In the genomic region with DNA sequence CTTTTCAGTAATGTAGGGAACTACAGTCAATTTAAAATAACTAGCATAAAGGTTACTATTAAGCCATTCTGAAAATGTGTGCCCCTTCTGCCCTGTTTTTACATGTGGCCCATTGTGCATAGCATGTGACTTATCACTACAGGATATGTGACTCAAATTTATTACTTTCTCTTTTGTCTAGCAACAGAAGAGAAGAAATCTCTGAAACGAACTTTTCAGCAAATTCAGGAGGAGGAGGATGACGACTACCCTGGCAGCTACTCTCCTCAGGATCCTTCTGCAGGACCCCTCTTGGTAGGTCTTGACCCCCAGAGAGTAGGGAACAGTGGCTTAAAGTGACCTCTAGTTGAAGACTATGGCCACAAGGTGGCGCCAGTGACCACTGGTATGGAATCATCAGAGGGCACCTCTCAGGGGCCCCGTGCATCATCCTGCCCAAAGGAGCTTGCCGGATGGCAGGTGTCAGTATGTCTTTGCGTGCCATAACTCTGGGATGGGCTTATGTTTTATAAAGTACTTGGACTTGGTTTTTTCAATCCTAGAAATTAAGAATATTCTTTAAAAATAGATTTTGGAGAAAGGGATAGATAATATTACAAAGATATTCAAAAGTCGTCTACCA, we compare ENCODE assay signal across 1 cellular context.
TF ChIP-seq lines count a peak whose summit lies in the region.

No MANE protein-coding gene starts in this region.

TF ChIP-seq in GM12878, 131 proteins besides CTCF, POLR2A, EP300 and RAD21 (continued from another document):
- TF ChIP-seq EZH2 (IDR thresholded peaks at IDR 0.05; ENCODE audit: borderline replicate concordance, control insufficient read depth, low read depth, low read length) (no peak), MTA2 (IDR thresholded peaks at IDR 0.05; ENCODE audit: low read depth) (peak; percentile 18; the same call in 1 of the 2 replicates), CHD4 (IDR thresholded peaks at IDR 0.05) (no peak), SIN3A (IDR thresholded peaks at IDR 0.05; ENCODE audit: low read depth, low read length) (no peak), HDAC6 (IDR thresholded peaks at IDR 0.05; ENCODE audit: unreplicated experiment) (no peak), WRNIP1 (IDR thresholded peaks at IDR 0.05; ENCODE audit: borderline replicate concordance, low read depth, low read length) (no peak), IKZF1 (conservative IDR thresholded peaks at IDR 0.05) (no peak), CEBPB (IDR thresholded peaks at IDR 0.05; ENCODE audit: borderline replicate concordance in 1 of 2, low read depth in 2 of 2, low read length in 2 of 2) (no peak), NRF1 (conservative IDR thresholded peaks at IDR 0.05; ENCODE audit: low read depth, low read length) (no peak), IRF4 (IDR thresholded peaks at IDR 0.05; ENCODE audit: low read depth, low read length) (no peak), YY1 (IDR thresholded peaks at IDR 0.05; ENCODE audit: low read depth, low read length) (peak; percentile 54; the same call in 1 of the 2 replicates), SMARCA5 (IDR thresholded peaks at IDR 0.05) (no peak), PAX5 (IDR thresholded peaks at IDR 0.05; ENCODE audit: borderline replicate concordance, low read depth, low read length) (no peak), NR2F1 (conservative IDR thresholded peaks at IDR 0.05) (peak; percentile 82), BHLHE40 (IDR thresholded peaks at IDR 0.05; ENCODE audit: borderline replicate concordance in 1 of 2, low read depth in 2 of 2, low read length in 1 of 2) (peak in 1 of 2 experiments; percentile 23; a peak in 1 of 4 replicates), EGR1 (IDR thresholded peaks at IDR 0.05; ENCODE audit: borderline replicate concordance in 1 of 2, low read depth in 2 of 2, low read length in 2 of 2) (no peak), BACH1 (IDR thresholded peaks at IDR 0.05; ENCODE audit: borderline replicate concordance) (0 out of 2 replicates have a peak, but pooled peaks have one; percentile 37), HDGF (IDR thresholded peaks at IDR 0.05) (peak; percentile 57; the same call in 1 of the 2 replicates), FOXK2 (IDR thresholded peaks at IDR 0.05) (no peak), CREB1 (IDR thresholded peaks at IDR 0.05; ENCODE audit: low read depth) (no peak), NFIC (IDR thresholded peaks at IDR 0.05; ENCODE audit: low read depth, low read length) (no peak), RBBP5 (conservative IDR thresholded peaks at IDR 0.05) (no peak), TAF1 (IDR thresholded peaks at IDR 0.05; ENCODE audit: borderline replicate concordance, low read depth, low read length) (no peak), LARP7 (IDR thresholded peaks at IDR 0.05) (no peak), NFYA (IDR thresholded peaks at IDR 0.05; ENCODE audit: borderline replicate concordance, low read depth, low read length) (no peak), NBN (IDR thresholded peaks at IDR 0.05) (0 out of 2 replicates have a peak, but pooled peaks have one; percentile 33), SMC3 (IDR thresholded peaks at IDR 0.05; ENCODE audit: borderline replicate concordance, low read length) (peak; percentile 89), POLR2AphosphoS5 (IDR thresholded peaks at IDR 0.05; ENCODE audit: low read length) (no peak), NFXL1 (IDR thresholded peaks at IDR 0.05; ENCODE audit: borderline replicate concordance) (no peak), ZNF207 (IDR thresholded peaks at IDR 0.05; ENCODE audit: borderline replicate concordance) (no peak)
- TF ChIP-seq, protein P1, sequence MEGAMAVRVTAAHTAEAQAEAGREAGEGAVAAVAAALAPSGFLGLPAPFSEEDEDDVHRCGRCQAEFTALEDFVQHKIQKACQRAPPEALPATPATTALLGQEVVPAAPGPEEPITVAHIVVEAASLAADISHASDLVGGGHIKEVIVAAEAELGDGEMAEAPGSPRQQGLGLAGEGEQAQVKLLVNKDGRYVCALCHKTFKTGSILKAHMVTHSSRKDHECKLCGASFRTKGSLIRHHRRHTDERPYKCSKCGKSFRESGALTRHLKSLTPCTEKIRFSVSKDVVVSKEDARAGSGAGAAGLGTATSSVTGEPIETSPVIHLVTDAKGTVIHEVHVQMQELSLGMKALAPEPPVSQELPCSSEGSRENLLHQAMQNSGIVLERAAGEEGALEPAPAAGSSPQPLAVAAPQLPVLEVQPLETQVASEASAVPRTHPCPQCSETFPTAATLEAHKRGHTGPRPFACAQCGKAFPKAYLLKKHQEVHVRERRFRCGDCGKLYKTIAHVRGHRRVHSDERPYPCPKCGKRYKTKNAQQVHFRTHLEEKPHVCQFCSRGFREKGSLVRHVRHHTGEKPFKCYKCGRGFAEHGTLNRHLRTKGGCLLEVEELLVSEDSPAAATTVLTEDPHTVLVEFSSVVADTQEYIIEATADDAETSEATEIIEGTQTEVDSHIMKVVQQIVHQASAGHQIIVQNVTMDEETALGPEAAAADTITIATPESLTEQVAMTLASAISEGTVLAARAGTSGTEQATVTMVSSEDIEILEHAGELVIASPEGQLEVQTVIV (IDR thresholded peaks at IDR 0.05; ENCODE audit: borderline replicate concordance, partially characterized antibody), result no peak
- TF ChIP-seq, protein P2, sequence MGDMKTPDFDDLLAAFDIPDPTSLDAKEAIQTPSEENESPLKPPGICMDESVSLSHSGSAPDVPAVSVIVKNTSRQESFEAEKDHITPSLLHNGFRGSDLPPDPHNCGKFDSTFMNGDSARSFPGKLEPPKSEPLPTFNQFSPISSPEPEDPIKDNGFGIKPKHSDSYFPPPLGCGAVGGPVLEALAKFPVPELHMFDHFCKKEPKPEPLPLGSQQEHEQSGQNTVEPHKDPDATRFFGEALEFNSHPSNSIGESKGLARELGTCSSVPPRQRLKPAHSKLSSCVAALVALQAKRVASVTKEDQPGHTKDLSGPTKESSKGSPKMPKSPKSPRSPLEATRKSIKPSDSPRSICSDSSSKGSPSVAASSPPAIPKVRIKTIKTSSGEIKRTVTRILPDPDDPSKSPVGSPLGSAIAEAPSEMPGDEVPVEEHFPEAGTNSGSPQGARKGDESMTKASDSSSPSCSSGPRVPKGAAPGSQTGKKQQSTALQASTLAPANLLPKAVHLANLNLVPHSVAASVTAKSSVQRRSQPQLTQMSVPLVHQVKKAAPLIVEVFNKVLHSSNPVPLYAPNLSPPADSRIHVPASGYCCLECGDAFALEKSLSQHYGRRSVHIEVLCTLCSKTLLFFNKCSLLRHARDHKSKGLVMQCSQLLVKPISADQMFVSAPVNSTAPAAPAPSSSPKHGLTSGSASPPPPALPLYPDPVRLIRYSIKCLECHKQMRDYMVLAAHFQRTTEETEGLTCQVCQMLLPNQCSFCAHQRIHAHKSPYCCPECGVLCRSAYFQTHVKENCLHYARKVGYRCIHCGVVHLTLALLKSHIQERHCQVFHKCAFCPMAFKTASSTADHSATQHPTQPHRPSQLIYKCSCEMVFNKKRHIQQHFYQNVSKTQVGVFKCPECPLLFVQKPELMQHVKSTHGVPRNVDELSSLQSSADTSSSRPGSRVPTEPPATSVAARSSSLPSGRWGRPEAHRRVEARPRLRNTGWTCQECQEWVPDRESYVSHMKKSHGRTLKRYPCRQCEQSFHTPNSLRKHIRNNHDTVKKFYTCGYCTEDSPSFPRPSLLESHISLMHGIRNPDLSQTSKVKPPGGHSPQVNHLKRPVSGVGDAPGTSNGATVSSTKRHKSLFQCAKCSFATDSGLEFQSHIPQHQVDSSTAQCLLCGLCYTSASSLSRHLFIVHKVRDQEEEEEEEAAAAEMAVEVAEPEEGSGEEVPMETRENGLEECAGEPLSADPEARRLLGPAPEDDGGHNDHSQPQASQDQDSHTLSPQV (IDR thresholded peaks at IDR 0.05), result 0 out of 2 replicates have a peak, but pooled peaks have one; percentile 45
- TF ChIP-seq, protein P3, sequence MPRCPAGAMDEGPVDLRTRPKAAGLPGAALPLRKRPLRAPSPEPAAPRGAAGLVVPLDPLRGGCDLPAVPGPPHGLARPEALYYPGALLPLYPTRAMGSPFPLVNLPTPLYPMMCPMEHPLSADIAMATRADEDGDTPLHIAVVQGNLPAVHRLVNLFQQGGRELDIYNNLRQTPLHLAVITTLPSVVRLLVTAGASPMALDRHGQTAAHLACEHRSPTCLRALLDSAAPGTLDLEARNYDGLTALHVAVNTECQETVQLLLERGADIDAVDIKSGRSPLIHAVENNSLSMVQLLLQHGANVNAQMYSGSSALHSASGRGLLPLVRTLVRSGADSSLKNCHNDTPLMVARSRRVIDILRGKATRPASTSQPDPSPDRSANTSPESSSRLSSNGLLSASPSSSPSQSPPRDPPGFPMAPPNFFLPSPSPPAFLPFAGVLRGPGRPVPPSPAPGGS (IDR thresholded peaks at IDR 0.05; ENCODE audit: borderline replicate concordance, insufficient read depth, low read depth, low read length, poor library complexity, severe bottlenecking), result no peak
- TF ChIP-seq, protein P4, sequence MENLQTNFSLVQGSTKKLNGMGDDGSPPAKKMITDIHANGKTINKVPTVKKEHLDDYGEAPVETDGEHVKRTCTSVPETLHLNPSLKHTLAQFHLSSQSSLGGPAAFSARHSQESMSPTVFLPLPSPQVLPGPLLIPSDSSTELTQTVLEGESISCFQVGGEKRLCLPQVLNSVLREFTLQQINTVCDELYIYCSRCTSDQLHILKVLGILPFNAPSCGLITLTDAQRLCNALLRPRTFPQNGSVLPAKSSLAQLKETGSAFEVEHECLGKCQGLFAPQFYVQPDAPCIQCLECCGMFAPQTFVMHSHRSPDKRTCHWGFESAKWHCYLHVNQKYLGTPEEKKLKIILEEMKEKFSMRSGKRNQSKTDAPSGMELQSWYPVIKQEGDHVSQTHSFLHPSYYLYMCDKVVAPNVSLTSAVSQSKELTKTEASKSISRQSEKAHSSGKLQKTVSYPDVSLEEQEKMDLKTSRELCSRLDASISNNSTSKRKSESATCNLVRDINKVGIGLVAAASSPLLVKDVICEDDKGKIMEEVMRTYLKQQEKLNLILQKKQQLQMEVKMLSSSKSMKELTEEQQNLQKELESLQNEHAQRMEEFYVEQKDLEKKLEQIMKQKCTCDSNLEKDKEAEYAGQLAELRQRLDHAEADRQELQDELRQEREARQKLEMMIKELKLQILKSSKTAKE (IDR thresholded peaks at IDR 0.05; ENCODE audit: low read depth, poor library complexity, severe bottlenecking), result peak; percentile 70
- TF ChIP-seq, protein P5, sequence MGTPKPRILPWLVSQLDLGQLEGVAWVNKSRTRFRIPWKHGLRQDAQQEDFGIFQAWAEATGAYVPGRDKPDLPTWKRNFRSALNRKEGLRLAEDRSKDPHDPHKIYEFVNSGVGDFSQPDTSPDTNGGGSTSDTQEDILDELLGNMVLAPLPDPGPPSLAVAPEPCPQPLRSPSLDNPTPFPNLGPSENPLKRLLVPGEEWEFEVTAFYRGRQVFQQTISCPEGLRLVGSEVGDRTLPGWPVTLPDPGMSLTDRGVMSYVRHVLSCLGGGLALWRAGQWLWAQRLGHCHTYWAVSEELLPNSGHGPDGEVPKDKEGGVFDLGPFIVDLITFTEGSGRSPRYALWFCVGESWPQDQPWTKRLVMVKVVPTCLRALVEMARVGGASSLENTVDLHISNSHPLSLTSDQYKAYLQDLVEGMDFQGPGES (IDR thresholded peaks at IDR 0.05), result no peak
- TF ChIP-seq, protein P6, sequence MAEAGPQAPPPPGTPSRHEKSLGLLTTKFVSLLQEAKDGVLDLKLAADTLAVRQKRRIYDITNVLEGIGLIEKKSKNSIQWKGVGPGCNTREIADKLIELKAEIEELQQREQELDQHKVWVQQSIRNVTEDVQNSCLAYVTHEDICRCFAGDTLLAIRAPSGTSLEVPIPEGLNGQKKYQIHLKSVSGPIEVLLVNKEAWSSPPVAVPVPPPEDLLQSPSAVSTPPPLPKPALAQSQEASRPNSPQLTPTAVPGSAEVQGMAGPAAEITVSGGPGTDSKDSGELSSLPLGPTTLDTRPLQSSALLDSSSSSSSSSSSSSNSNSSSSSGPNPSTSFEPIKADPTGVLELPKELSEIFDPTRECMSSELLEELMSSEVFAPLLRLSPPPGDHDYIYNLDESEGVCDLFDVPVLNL (IDR thresholded peaks at IDR 0.05; ENCODE audit: low read depth, low read length), result no peak
- TF ChIP-seq, protein P7, sequence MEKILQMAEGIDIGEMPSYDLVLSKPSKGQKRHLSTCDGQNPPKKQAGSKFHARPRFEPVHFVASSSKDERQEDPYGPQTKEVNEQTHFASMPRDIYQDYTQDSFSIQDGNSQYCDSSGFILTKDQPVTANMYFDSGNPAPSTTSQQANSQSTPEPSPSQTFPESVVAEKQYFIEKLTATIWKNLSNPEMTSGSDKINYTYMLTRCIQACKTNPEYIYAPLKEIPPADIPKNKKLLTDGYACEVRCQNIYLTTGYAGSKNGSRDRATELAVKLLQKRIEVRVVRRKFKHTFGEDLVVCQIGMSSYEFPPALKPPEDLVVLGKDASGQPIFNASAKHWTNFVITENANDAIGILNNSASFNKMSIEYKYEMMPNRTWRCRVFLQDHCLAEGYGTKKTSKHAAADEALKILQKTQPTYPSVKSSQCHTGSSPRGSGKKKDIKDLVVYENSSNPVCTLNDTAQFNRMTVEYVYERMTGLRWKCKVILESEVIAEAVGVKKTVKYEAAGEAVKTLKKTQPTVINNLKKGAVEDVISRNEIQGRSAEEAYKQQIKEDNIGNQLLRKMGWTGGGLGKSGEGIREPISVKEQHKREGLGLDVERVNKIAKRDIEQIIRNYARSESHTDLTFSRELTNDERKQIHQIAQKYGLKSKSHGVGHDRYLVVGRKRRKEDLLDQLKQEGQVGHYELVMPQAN (conservative IDR thresholded peaks at IDR 0.05), result no peak
- TF ChIP-seq, protein P8, sequence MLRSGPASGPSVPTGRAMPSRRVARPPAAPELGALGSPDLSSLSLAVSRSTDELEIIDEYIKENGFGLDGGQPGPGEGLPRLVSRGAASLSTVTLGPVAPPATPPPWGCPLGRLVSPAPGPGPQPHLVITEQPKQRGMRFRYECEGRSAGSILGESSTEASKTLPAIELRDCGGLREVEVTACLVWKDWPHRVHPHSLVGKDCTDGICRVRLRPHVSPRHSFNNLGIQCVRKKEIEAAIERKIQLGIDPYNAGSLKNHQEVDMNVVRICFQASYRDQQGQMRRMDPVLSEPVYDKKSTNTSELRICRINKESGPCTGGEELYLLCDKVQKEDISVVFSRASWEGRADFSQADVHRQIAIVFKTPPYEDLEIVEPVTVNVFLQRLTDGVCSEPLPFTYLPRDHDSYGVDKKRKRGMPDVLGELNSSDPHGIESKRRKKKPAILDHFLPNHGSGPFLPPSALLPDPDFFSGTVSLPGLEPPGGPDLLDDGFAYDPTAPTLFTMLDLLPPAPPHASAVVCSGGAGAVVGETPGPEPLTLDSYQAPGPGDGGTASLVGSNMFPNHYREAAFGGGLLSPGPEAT (IDR thresholded peaks at IDR 0.05; ENCODE audit: low read depth), result no peak
- TF ChIP-seq, protein P9, sequence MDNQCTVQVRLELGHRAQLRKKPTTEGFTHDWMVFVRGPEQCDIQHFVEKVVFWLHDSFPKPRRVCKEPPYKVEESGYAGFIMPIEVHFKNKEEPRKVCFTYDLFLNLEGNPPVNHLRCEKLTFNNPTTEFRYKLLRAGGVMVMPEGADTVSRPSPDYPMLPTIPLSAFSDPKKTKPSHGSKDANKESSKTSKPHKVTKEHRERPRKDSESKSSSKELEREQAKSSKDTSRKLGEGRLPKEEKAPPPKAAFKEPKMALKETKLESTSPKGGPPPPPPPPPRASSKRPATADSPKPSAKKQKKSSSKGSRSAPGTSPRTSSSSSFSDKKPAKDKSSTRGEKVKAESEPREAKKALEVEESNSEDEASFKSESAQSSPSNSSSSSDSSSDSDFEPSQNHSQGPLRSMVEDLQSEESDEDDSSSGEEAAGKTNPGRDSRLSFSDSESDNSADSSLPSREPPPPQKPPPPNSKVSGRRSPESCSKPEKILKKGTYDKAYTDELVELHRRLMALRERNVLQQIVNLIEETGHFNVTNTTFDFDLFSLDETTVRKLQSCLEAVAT (IDR thresholded peaks at IDR 0.05), result 0 out of 2 replicates have a peak, but pooled peaks have one; percentile 11
